10 cellular contexts compared by ENCODE assay signal in genomic region chr10:86389109-86389440, GRCh38. TPM values are rescaled to one million over a fixed set of nuclear protein-coding genes. Genes with fewer than 3 reads are reported as not detected.
DNase-seq lines count a peak whose midpoint lies in the region; ATAC-seq and TF ChIP-seq lines count a peak whose summit lies in the region.
"Not testable (repeated sequence)": the region's sequence is repeated elsewhere in the genome, so short reads cannot be mapped to it uniquely, and the experiment has no call there.
"Had no signal": no experiment of that assay in that cellular context is flagged by ENCODE, and none has a peak within 500 bp of the region (broad histone marks: within the 10 kb centered on the region; RNA-seq: fewer than 3 reads in every experiment).

No MANE protein-coding gene starts in this region.

- H3K9me3 Mint-ChIP-seq in activated naive CD4-positive, alpha-beta T cell treated with anti-CD3 and anti-CD28 coated beads for 36 hours = not testable (repeated sequence)

- H3K9ac ChIP-seq in ES-I3 (ENCODE audit: low read depth, low read length) (peak overlapping the region; percentile 64), mucosa of stomach (ENCODE audit: low read length) (peak overlapping the region; percentile 48)
- not testable (repeated sequence) for H3K9ac ChIP-seq in colonic mucosa (ENCODE audit: low read depth in 2 of 2, low read length in 2 of 2)

- not testable (repeated sequence) for TF ChIP-seq CTCF in Peyer's patch (IDR thresholded peaks at IDR 0.05); colonic mucosa (IDR thresholded peaks at IDR 0.05); left ventricle myocardium inferior (IDR thresholded peaks at IDR 0.05; ENCODE audit: borderline replicate concordance); sigmoid colon (IDR thresholded peaks at IDR 0.05); upper lobe of left lung (IDR thresholded peaks at IDR 0.05)

- not testable (repeated sequence) for DNase-seq in Peyer's patch; activated naive CD4-positive, alpha-beta T cell treated with anti-CD3 and anti-CD28 coated beads for 36 hours; left ventricle myocardium inferior; sigmoid colon; upper lobe of left lung
- DNase-seq in colonic mucosa = peak; percentile 18

- TF ChIP-seq EP300 in sigmoid colon (IDR thresholded peaks at IDR 0.05); upper lobe of left lung (IDR thresholded peaks at IDR 0.05): not testable (repeated sequence)

- not testable (repeated sequence) for H3K27ac ChIP-seq in Peyer's patch; colonic mucosa; left ventricle myocardium inferior (replicated peaks); sigmoid colon; upper lobe of left lung

- peak overlapping the region; percentile 72 for H3K4me3 Mint-ChIP-seq in activated naive CD4-positive, alpha-beta T cell treated with anti-CD3 and anti-CD28 coated beads for 36 hours

- intact Hi-C loops in activated naive CD4-positive, alpha-beta T cell treated with anti-CD3 and anti-CD28 coated beads for 36 hours (cut with micrococcal nuclease) = loop anchor here (1.0 kb wide), 1 partner anchor 11 kb away; no protein-coding TSS in a partner anchor
- intact Hi-C loops in colonic mucosa (cut with DNase I); left ventricle myocardium inferior (cut with micrococcal nuclease); sigmoid colon (cut with DNase I): not testable (repeated sequence)

- not testable (repeated sequence) for H3K36me3 Mint-ChIP-seq in activated naive CD4-positive, alpha-beta T cell treated with anti-CD3 and anti-CD28 coated beads for 36 hours (ENCODE audit: low read depth)

- H3K4me1 Mint-ChIP-seq in activated naive CD4-positive, alpha-beta T cell treated with anti-CD3 and anti-CD28 coated beads for 36 hours (ENCODE audit: low read depth) = not testable (repeated sequence)

- H3K36me3 ChIP-seq in ES-I3 (ENCODE audit: insufficient read depth, low read length); Peyer's patch; colonic mucosa; left ventricle myocardium inferior; mucosa of stomach (ENCODE audit: control insufficient read depth, insufficient read depth, low read length); sigmoid colon; upper lobe of left lung: not testable (repeated sequence)

- H3K4me1 ChIP-seq in ES-I3 (ENCODE audit: insufficient read depth, low read length) = peaks cover 10% of the 10 kb centered on the region
- peaks cover 0 to 11% (median 2%) of the 10 kb centered on the region in 4 donors for H3K4me1 ChIP-seq in Peyer's patch
- not testable (repeated sequence) for H3K4me1 ChIP-seq in colonic mucosa; left ventricle myocardium inferior; mucosa of stomach (ENCODE audit: control insufficient read depth, insufficient read depth, low read length); upper lobe of left lung
- peaks cover 0 to 10% (median 9%) of the 10 kb centered on the region in 4 donors for H3K4me1 ChIP-seq in sigmoid colon

- H3K4me3 ChIP-seq in Peyer's patch (peak overlapping the region; percentile 34 to 54 (median 48)), colonic mucosa (peak overlapping the region; percentile 37), left ventricle myocardium inferior (peak overlapping the region; percentile 53), mucosa of stomach (ENCODE audit: low read length) (peak overlapping the region; percentile 28), sigmoid colon (peak overlapping the region in 3 of 4 donors; percentile 13 to 39 (median 34)), upper lobe of left lung (peak overlapping the region in 3 of 4 donors; percentile 21 to 41 (median 38))

- H3K9me3 ChIP-seq in ES-I3 (ENCODE audit: control insufficient read depth, insufficient read depth, low read length); Peyer's patch; colonic mucosa; left ventricle myocardium inferior (replicated peaks); mucosa of stomach (ENCODE audit: control insufficient read depth, low read length); sigmoid colon; upper lobe of left lung: not testable (repeated sequence)

- not testable (repeated sequence) for TF ChIP-seq POLR2A in Peyer's patch (IDR thresholded peaks at IDR 0.05); sigmoid colon (IDR thresholded peaks at IDR 0.05); upper lobe of left lung (IDR thresholded peaks at IDR 0.05)

- ATAC-seq in upper lobe of left lung (ENCODE audit: low FRiP score in 2 of 2) = not testable (repeated sequence)

- peaks cover 25% of the 10 kb centered on the region for H3K27me3 Mint-ChIP-seq in activated naive CD4-positive, alpha-beta T cell treated with anti-CD3 and anti-CD28 coated beads for 36 hours (ENCODE audit: low read depth)

- not testable (repeated sequence) for H3K27ac Mint-ChIP-seq in activated naive CD4-positive, alpha-beta T cell treated with anti-CD3 and anti-CD28 coated beads for 36 hours

- not testable (repeated sequence) for H3K27me3 ChIP-seq in Peyer's patch, colonic mucosa
- H3K27me3 ChIP-seq in left ventricle myocardium inferior (ENCODE audit: low read depth) (peaks cover 90% of the 10 kb centered on the region), mucosa of stomach (ENCODE audit: control insufficient read depth, insufficient read depth, low read length) (peaks cover 17% of the 10 kb centered on the region), sigmoid colon (peaks cover 10 to 35% (median 14%) of the 10 kb centered on the region in 3 donors), upper lobe of left lung (peaks cover 0 to 25% (median 7%) of the 10 kb centered on the region in 4 donors)

- CTCF ChIA-PET in activated naive CD4-positive, alpha-beta T cell treated with anti-CD3 and anti-CD28 coated beads for 36 hours (lab: Charles Lee) = interaction anchor here (1.1 kb wide), 1 partner anchor 10 kb away, joined by 3 read pairs; no protein-coding TSS in a partner anchor

- 16 to 27% methylated on average over 12 of the region's 12 CpGs for WGBS in sigmoid colon, 2 donors
- WGBS in upper lobe of left lung, 2 donors = 33 to 39% methylated on average over 10 to 12 of the region's 12 CpGs

RNA-seq across cellular contexts. Expression of gene GRID1, which starts 22.5 kb away (rescaled TPM):
- 10 to 100 TPM in 1 of 4 donors, 1 to 10 TPM in 2, under 1 TPM in 1; 0.35 to 10.7 (median 1.3) TPM for total RNA-seq in Peyer's patch
- total RNA-seq in activated naive CD4-positive, alpha-beta T cell treated with anti-CD3 and anti-CD28 coated beads for 36 hours = not detected
- total RNA-seq in colonic mucosa = under 1 TPM; 0.30 to 0.37 TPM
- total RNA-seq in left ventricle myocardium inferior = 1.6 TPM
- total RNA-seq in sigmoid colon = 1 to 10 TPM in 3 of 4 donors, under 1 TPM in 1; 0.66 to 4.7 (median 1.5) TPM
- polyA plus RNA-seq in sigmoid colon = 1 to 10 TPM in 1 of 3 donors, not detected in 2; 1.1 TPM
- 1 to 10 TPM; 1.5 to 5.2 (median 3.2) TPM for total RNA-seq in upper lobe of left lung
- total RNA-seq: lung microvascular endothelial cell, pulmonary artery endothelial cell had no signal
